13 cellular contexts compared by ENCODE assay signal in genomic region chr20:47492284-47492683, GRCh38. TPM values are rescaled to one million over a fixed set of nuclear protein-coding genes. Genes with fewer than 3 reads are reported as not detected.
A peak's percentile ranks its signal among the peaks of the same experiment; 100 is the strongest.
DNase-seq lines count a peak whose midpoint lies in the region; TF ChIP-seq lines count a peak whose summit lies in the region.
"Had no signal": no experiment of that assay in that cellular context is flagged by ENCODE, and none has a peak within 500 bp of the region (broad histone marks: within the 10 kb centered on the region; RNA-seq: fewer than 3 reads in every experiment).

No MANE protein-coding gene starts in this region.

- TF ChIP-seq CTCF in OCI-LY1 (IDR thresholded peaks at IDR 0.05; ENCODE audit: low read length) (no peak), esophagus muscularis mucosa (IDR thresholded peaks at IDR 0.05) (no peak), tibial artery (IDR thresholded peaks at IDR 0.05) (no peak)

- H3K9me2 ChIP-seq in OCI-LY1 (ENCODE audit: low read depth, low read length) = no peaks in the 10 kb centered on the region
- H3K9me2 ChIP-seq: SK-N-SH had no signal

- no peak overlapping the region for H3K4me3 ChIP-seq in OCI-LY1 (ENCODE audit: low read depth, low read length, poor library complexity, severe bottlenecking)
- no peak overlapping the region for H3K4me3 ChIP-seq in esophagus muscularis mucosa
- H3K4me3 ChIP-seq in tibial artery = no peak overlapping the region

- H3K9ac ChIP-seq in OCI-LY1 (ENCODE audit: low read length) = no peak overlapping the region
- H3K9ac ChIP-seq: SK-N-SH had no signal

- H2AFZ ChIP-seq in OCI-LY1 (ENCODE audit: low read length) = no peak overlapping the region

- DNase-seq in activated naive CD8-positive, alpha-beta T cell treated with anti-CD3 and anti-CD28 coated beads for 36 hours = no peak
- DNase-seq in esophagus muscularis mucosa (ENCODE audit: extremely low spot score) (no peak), tibial artery (no peak), NCI-H2196 (lab: John Stamatoyannopoulos, UW; ENCODE audit: unreplicated experiment) (no peak), RKO (ENCODE audit: low spot score) (no peak), NCI-H2107 treated with DMSO at 0.1 percent for 48 hours (lab: John Stamatoyannopoulos, UW; ENCODE audit: unreplicated experiment) (no peak)
- DNase-seq: amygdala; NCI-H1105; SK-N-SH; stimulated activated CD4-positive, alpha-beta T cell treated with anti-CD3 and anti-CD28 coated beads, Interleukin-12 subunit alpha, Interleukin-12 subunit beta, amount 100 ng/mL, for 4 hours; WERI-Rb-1 had no signal

- H3K9me3 Mint-ChIP-seq in activated naive CD8-positive, alpha-beta T cell (ENCODE audit: low read depth) = no peaks in the 10 kb centered on the region
- H3K9me3 Mint-ChIP-seq in activated naive CD8-positive, alpha-beta T cell treated with anti-CD3 and anti-CD28 coated beads for 36 hours = peaks cover 3% of the 10 kb centered on the region

- no peaks in the 10 kb centered on the region for H3K79me2 ChIP-seq in OCI-LY1 (ENCODE audit: insufficient read depth, low read length)

- no peaks in the 10 kb centered on the region for H3K27me3 Mint-ChIP-seq in activated naive CD8-positive, alpha-beta T cell
- no peaks in the 10 kb centered on the region for H3K27me3 Mint-ChIP-seq in activated naive CD8-positive, alpha-beta T cell treated with anti-CD3 and anti-CD28 coated beads for 36 hours

- H3K4me3 Mint-ChIP-seq in activated naive CD8-positive, alpha-beta T cell = no peak overlapping the region
- H3K4me3 Mint-ChIP-seq in activated naive CD8-positive, alpha-beta T cell treated with anti-CD3 and anti-CD28 coated beads for 36 hours = no peak overlapping the region

- H3K27ac ChIP-seq in OCI-LY1 (ENCODE audit: low read depth, low read length, poor library complexity, severe bottlenecking) = peak overlapping the region; percentile 100
- peak overlapping the region in 3 of 4 donors; percentile 71 to 84 (median 78) for H3K27ac ChIP-seq in esophagus muscularis mucosa (replicated peaks in 1 of 4)
- peak overlapping the region; percentile 65 to 76 for H3K27ac ChIP-seq in tibial artery
- H3K27ac ChIP-seq: WERI-Rb-1 had no signal

- WGBS in esophagus muscularis mucosa = 88% methylated on average over 3 of the region's 3 CpGs

- H3K36me3 Mint-ChIP-seq in activated naive CD8-positive, alpha-beta T cell = no peaks in the 10 kb centered on the region
- peaks cover 8% of the 10 kb centered on the region for H3K36me3 Mint-ChIP-seq in activated naive CD8-positive, alpha-beta T cell treated with anti-CD3 and anti-CD28 coated beads for 36 hours

- H3K4me1 ChIP-seq in OCI-LY1 (ENCODE audit: insufficient read depth, low read length, severe bottlenecking) (peaks cover 82% of the 10 kb centered on the region), esophagus muscularis mucosa (peaks cover 20 to 22% (median 21%) of the 10 kb centered on the region in 4 donors), tibial artery (peaks cover 0 to 22% (median 17%) of the 10 kb centered on the region in 4 donors)

- H3K4me1 Mint-ChIP-seq in activated naive CD8-positive, alpha-beta T cell (ENCODE audit: low read depth) = peaks cover 49% of the 10 kb centered on the region
- H3K4me1 Mint-ChIP-seq in activated naive CD8-positive, alpha-beta T cell treated with anti-CD3 and anti-CD28 coated beads for 36 hours = peaks cover 54% of the 10 kb centered on the region

- H3K27me3 ChIP-seq in OCI-LY1 (ENCODE audit: insufficient read depth, low read length) = no peaks in the 10 kb centered on the region
- H3K27me3 ChIP-seq in esophagus muscularis mucosa = no peaks in the 10 kb centered on the region
- no peaks in the 10 kb centered on the region for H3K27me3 ChIP-seq in tibial artery

- H3K4me2 ChIP-seq in OCI-LY1 (ENCODE audit: low read length) = no peak overlapping the region

- H3K9me3 ChIP-seq in OCI-LY1 (ENCODE audit: low read length) = no peaks in the 10 kb centered on the region
- no peaks in the 10 kb centered on the region for H3K9me3 ChIP-seq in esophagus muscularis mucosa
- H3K9me3 ChIP-seq in tibial artery = no peaks in the 10 kb centered on the region
- H3K9me3 ChIP-seq: SK-N-SH had no signal

- H4K20me1 ChIP-seq in OCI-LY1 (ENCODE audit: insufficient read depth, low read length) = no peaks in the 10 kb centered on the region

- intact Hi-C loops in esophagus muscularis mucosa (cut with DNase I) (loop anchor here (10.0 kb wide), 1 partner anchor 237 kb away; no protein-coding TSS in a partner anchor), tibial artery (cut with DNase I; ENCODE audit: low total_unique reads) (no loop called here)

- H3K27ac Mint-ChIP-seq in activated naive CD8-positive, alpha-beta T cell = peak overlapping the region; percentile 12
- no peak overlapping the region for H3K27ac Mint-ChIP-seq in activated naive CD8-positive, alpha-beta T cell treated with anti-CD3 and anti-CD28 coated beads for 36 hours

- TF ChIP-seq POLR2A in esophagus muscularis mucosa (IDR thresholded peaks at IDR 0.05; ENCODE audit: low read depth) = no peak

- no peak for TF ChIP-seq EP300 in esophagus muscularis mucosa (IDR thresholded peaks at IDR 0.05)

- peaks cover 18% of the 10 kb centered on the region for H3F3A ChIP-seq in OCI-LY1 (ENCODE audit: insufficient read depth, low read length)

- H3K36me3 ChIP-seq in OCI-LY1 (ENCODE audit: insufficient read depth, low read length) (no peaks in the 10 kb centered on the region), esophagus muscularis mucosa (no peaks in the 10 kb centered on the region), tibial artery (no peaks in the 10 kb centered on the region)
- H3K36me3 ChIP-seq: WERI-Rb-1 had no signal

RNA-seq across cellular contexts. Expression of gene NCOA3, which starts 9.4 kb away (rescaled TPM):
- 10 to 100 TPM; 58.1 to 66.4 TPM for total RNA-seq in activated naive CD8-positive, alpha-beta T cell treated with anti-CD3 and anti-CD28 coated beads for 36 hours
- 10 to 100 TPM; 25.7 to 51.4 (median 35.8) TPM for total RNA-seq in esophagus muscularis mucosa
